In the genomic region with DNA sequence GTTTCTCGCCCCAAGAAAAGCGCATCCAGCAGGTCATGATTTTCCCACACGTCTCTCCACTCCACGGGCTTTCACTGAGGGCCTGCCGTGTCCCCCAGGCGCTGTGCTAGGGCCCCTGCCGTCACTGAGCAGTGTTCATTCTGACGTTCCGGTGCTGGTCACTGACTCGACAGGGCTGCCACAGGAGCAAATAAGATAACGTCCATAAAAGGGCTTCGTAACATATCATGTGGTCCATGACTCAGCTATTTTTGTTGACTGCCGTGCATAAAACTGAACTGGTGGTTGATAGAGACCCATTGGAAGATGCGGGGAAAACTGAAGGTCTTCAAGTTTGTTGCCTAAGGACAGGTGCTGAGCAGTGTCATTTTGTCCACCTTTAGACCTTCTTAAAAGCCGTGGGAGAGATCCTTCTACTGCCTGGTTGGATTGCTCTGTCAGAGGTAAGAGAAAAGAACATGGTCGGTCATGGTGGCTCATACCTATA, we compare ENCODE assay signal across 17 cellular contexts. TPM values are rescaled to one million over a fixed set of nuclear protein-coding genes. Genes with fewer than 3 reads are reported as not detected.
"Had no signal": no experiment of that assay in that cellular context is flagged by ENCODE, and none has a peak within 500 bp of the region (broad histone marks: within the 10 kb centered on the region; RNA-seq: fewer than 3 reads in every experiment).

No MANE protein-coding gene starts in this region.

- H3K27ac ChIP-seq: brain microvascular endothelial cell, colonic mucosa, neural progenitor cell, parathyroid adenoma, upper lobe of right lung had no signal

- H3K36me3 ChIP-seq: brain microvascular endothelial cell, colonic mucosa, neural progenitor cell had no signal

- ATAC-seq: activated T-cell treated with anti-CD3 and anti-CD28 coated beads, Interleukin-2, amount 50 U/mL, for 72 hours; left lung; naive thymus-derived CD4-positive, alpha-beta T cell; upper lobe of right lung had no signal

- H3K4me3 ChIP-seq: colonic mucosa, left lung, neural progenitor cell, upper lobe of right lung had no signal

- H3K27me3 ChIP-seq: brain microvascular endothelial cell, colonic mucosa, left lung, neural progenitor cell, upper lobe of right lung had no signal

- DNase-seq: activated CD4-positive, CD25-positive, alpha-beta regulatory T cell treated with anti-CD3 and anti-CD28 coated beads, Interleukin-2, amount 50 U/mL, for 72 hours; activated effector memory CD4-positive, alpha-beta T cell treated with anti-CD3 and anti-CD28 coated beads, Interleukin-2, amount 50 U/mL, for 16 hours; activated naive CD4-positive, alpha-beta T cell treated with anti-CD3 and anti-CD28 coated beads, Interleukin-2, amount 50 U/mL, for 16 hours; activated T-cell treated with anti-CD3 and anti-CD28 coated beads, Interleukin-2, amount 50 U/mL, for 72 hours; brain microvascular endothelial cell; central memory CD4-positive, alpha-beta T cell; colonic mucosa; foreskin melanocyte; kidney; mesendoderm; naive thymus-derived CD4-positive, alpha-beta T cell; stimulated activated naive CD4-positive, alpha-beta T cell; upper lobe of right lung had no signal

- H3K4me1 ChIP-seq: colonic mucosa, parathyroid adenoma had no signal

- H3K9me3 ChIP-seq: colonic mucosa, left lung, upper lobe of right lung had no signal

RNA-seq across cellular contexts. Expression of a gene that starts 46.3 kb away (rescaled TPM):
- total RNA-seq: epithelial cell of proximal tubule had no signal
